ENCODE assay signal across 11 cellular contexts in the genomic region with DNA sequence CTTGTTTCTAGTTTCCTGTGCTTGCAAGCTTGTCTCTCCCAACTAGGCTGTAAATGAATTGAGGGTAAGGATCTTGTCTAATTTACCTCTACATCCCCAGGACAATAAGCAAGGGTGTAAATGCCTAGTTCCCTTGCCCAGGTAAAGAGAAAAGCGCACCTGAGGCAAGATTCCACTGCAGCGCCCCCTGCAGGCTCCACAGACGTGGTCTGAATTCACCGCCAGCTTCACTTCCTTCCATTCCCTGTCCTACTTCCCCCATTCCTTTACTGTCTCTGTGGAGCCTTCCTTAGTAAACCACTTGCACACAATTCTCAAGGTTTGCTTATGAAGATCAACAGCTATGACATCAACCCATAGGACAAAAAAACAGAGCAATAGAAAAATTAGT. TPM values are rescaled to one million over a fixed set of nuclear protein-coding genes. Genes with fewer than 3 reads are reported as not detected.
DNase-seq lines count a peak whose midpoint lies in the region; ATAC-seq and TF ChIP-seq lines count a peak whose summit lies in the region.
"Had no signal": no experiment of that assay in that cellular context is flagged by ENCODE, and none has a peak within 500 bp of the region (broad histone marks: within the 10 kb centered on the region; RNA-seq: fewer than 3 reads in every experiment).

No MANE protein-coding gene starts in this region.

- no peak overlapping the region for H3K27ac Mint-ChIP-seq in WTC11
- H3K27ac Mint-ChIP-seq: nephron had no signal

- no peak overlapping the region for H3K4me3 Mint-ChIP-seq in WTC11
- H3K4me3 Mint-ChIP-seq: nephron had no signal

- no peak overlapping the region for H3K27ac ChIP-seq in uterus

- CTCF ChIA-PET in BJ (lab: Yijun Ruan, JAX) (interaction anchor here (0.8 to 4.8 kb wide), 4 partner anchors 9 to 99 kb away, joined by 3 to 39 read pairs (median 4); no protein-coding TSS in a partner anchor), WTC11 (lab: Charles Lee) (interaction anchor here (0.6 to 2.5 kb wide), 17 partner anchors 9 to 460 kb away, joined by 3 to 13 read pairs (median 5); a partner anchor contains a TSS)

- H3K4me1 ChIP-seq in uterus: no peaks in the 10 kb centered on the region

- H3K9me3 ChIP-seq in uterus: no peaks in the 10 kb centered on the region

- no peaks in the 10 kb centered on the region for H3K27me3 ChIP-seq in BJ (ENCODE audit: control insufficient read depth, insufficient read depth, low read length)
- H3K27me3 ChIP-seq in uterus: no peaks in the 10 kb centered on the region

- H3K4me3 ChIP-seq in BJ (ENCODE audit: low read depth, low read length): no peak overlapping the region
- no peak overlapping the region for H3K4me3 ChIP-seq in GM12865 (ENCODE audit: low read depth, low read length)
- no peak overlapping the region for H3K4me3 ChIP-seq in uterus

- H3K4me1 Mint-ChIP-seq in WTC11: no peaks in the 10 kb centered on the region; the same call in 1 of the 2 replicates

- intact Hi-C loops in uterus (cut with DNase I; ENCODE audit: low total_unique reads): no loop called here

- TF ChIP-seq POLR2A in uterus (IDR thresholded peaks at IDR 0.05): no peak

- POLR2A ChIA-PET in BJ (lab: Charles Lee) (no interaction called here), WTC11 (lab: Charles Lee) (no interaction called here)

- no peak for DNase-seq in BJ (ENCODE audit: low read depth)
- DNase-seq in GM12865 (ENCODE audit: low read depth): peak; percentile 14
- peak; percentile 77 for DNase-seq in WTC11 (ENCODE audit: low spot score)
- DNase-seq in kidney tubule cell (ENCODE audit: low spot score): peak; percentile 2
- DNase-seq in left lobe of liver (ENCODE audit: low spot score): no peak
- DNase-seq in NCI-H1694 (lab: John Stamatoyannopoulos, UW): no peak
- DNase-seq in uterus: no peak
- DNase-seq in AG08395 (ENCODE audit: low spot score): no peak
- DNase-seq: amygdala had no signal

- H3K9me3 Mint-ChIP-seq in WTC11: peaks cover 7% of the 10 kb centered on the region
- H3K9me3 Mint-ChIP-seq: nephron had no signal

- H3K36me3 ChIP-seq in BJ (ENCODE audit: control insufficient read depth, insufficient read depth, low read length) (no peaks in the 10 kb centered on the region), uterus (no peaks in the 10 kb centered on the region)

- no peaks in the 10 kb centered on the region for H3K36me3 Mint-ChIP-seq in WTC11

- ATAC-seq in WTC11: peak; percentile 87
- no peak for ATAC-seq in left lobe of liver
- ATAC-seq: activated CD4-positive, CD25-positive, alpha-beta regulatory T cell treated with anti-CD3 and anti-CD28 coated beads, Interleukin-2, amount 50 U/mL, for 24 hours had no signal

- TF ChIP-seq CTCF in BJ (IDR thresholded peaks at IDR 0.05; ENCODE audit: insufficient read depth, low read depth, low read length) (peak; percentile 22; the same call in 1 of the 2 replicates), GM12865 (IDR thresholded peaks at IDR 0.05; ENCODE audit: insufficient read depth, low read depth, low read length, missing control alignments) (peak; percentile 48), WTC11 (IDR thresholded peaks at IDR 0.05) (peak; percentile 86), uterus (IDR thresholded peaks at IDR 0.05) (no peak)

- H3K27me3 Mint-ChIP-seq in WTC11 (ENCODE audit: low read depth): no peaks in the 10 kb centered on the region; the same call in 1 of the 2 replicates

TF ChIP-seq in WTC11, 78 proteins besides CTCF, POLR2A, EP300 and RAD21 (continues in another document):
- TF ChIP-seq, protein P1, sequence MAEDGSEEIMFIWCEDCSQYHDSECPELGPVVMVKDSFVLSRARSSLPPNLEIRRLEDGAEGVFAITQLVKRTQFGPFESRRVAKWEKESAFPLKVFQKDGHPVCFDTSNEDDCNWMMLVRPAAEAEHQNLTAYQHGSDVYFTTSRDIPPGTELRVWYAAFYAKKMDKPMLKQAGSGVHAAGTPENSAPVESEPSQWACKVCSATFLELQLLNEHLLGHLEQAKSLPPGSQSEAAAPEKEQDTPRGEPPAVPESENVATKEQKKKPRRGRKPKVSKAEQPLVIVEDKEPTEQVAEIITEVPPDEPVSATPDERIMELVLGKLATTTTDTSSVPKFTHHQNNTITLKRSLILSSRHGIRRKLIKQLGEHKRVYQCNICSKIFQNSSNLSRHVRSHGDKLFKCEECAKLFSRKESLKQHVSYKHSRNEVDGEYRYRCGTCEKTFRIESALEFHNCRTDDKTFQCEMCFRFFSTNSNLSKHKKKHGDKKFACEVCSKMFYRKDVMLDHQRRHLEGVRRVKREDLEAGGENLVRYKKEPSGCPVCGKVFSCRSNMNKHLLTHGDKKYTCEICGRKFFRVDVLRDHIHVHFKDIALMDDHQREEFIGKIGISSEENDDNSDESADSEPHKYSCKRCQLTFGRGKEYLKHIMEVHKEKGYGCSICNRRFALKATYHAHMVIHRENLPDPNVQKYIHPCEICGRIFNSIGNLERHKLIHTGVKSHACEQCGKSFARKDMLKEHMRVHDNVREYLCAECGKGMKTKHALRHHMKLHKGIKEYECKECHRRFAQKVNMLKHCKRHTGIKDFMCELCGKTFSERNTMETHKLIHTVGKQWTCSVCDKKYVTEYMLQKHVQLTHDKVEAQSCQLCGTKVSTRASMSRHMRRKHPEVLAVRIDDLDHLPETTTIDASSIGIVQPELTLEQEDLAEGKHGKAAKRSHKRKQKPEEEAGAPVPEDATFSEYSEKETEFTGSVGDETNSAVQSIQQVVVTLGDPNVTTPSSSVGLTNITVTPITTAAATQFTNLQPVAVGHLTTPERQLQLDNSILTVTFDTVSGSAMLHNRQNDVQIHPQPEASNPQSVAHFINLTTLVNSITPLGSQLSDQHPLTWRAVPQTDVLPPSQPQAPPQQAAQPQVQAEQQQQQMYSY (CRISPR knock-in tag; IDR thresholded peaks at IDR 0.05): no peak
- TF ChIP-seq ESRRA (CRISPR knock-in tag; IDR thresholded peaks at IDR 0.05; ENCODE audit: borderline replicate concordance): no peak
- TF ChIP-seq, protein P2, sequence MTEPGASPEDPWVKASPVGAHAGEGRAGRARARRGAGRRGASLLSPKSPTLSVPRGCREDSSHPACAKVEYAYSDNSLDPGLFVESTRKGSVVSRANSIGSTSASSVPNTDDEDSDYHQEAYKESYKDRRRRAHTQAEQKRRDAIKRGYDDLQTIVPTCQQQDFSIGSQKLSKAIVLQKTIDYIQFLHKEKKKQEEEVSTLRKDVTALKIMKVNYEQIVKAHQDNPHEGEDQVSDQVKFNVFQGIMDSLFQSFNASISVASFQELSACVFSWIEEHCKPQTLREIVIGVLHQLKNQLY (CRISPR knock-in tag; IDR thresholded peaks at IDR 0.05): no peak
- TF ChIP-seq HMGA2 (CRISPR knock-in tag; IDR thresholded peaks at IDR 0.05): no peak
- TF ChIP-seq JAZF1 (CRISPR knock-in tag; IDR thresholded peaks at IDR 0.05): no peak
- TF ChIP-seq JUN (CRISPR knock-in tag; IDR thresholded peaks at IDR 0.05): no peak
- TF ChIP-seq, protein P3, sequence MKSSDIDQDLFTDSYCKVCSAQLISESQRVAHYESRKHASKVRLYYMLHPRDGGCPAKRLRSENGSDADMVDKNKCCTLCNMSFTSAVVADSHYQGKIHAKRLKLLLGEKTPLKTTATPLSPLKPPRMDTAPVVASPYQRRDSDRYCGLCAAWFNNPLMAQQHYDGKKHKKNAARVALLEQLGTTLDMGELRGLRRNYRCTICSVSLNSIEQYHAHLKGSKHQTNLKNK (CRISPR knock-in tag; IDR thresholded peaks at IDR 0.05): no peak
- TF ChIP-seq MYBL2 (CRISPR knock-in tag; IDR thresholded peaks at IDR 0.05): no peak
- TF ChIP-seq ZNF232 (CRISPR knock-in tag; IDR thresholded peaks at IDR 0.05): no peak
- TF ChIP-seq NFYB (CRISPR knock-in tag; conservative IDR thresholded peaks at IDR 0.05; ENCODE audit: low read depth): no peak
- no peak for TF ChIP-seq GRHL2 (CRISPR knock-in tag; IDR thresholded peaks at IDR 0.05; ENCODE audit: insufficient replicate concordance, severe bottlenecking)
- no peak for TF ChIP-seq MXD4 (CRISPR knock-in tag; IDR thresholded peaks at IDR 0.05; ENCODE audit: borderline replicate concordance)
- no peak for TF ChIP-seq GTF2I (CRISPR knock-in tag; conservative IDR thresholded peaks at IDR 0.05)
- TF ChIP-seq, protein P4, sequence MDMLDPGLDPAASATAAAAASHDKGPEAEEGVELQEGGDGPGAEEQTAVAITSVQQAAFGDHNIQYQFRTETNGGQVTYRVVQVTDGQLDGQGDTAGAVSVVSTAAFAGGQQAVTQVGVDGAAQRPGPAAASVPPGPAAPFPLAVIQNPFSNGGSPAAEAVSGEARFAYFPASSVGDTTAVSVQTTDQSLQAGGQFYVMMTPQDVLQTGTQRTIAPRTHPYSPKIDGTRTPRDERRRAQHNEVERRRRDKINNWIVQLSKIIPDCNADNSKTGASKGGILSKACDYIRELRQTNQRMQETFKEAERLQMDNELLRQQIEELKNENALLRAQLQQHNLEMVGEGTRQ (CRISPR knock-in tag; IDR thresholded peaks at IDR 0.05): no peak
- no peak for TF ChIP-seq SMAD4 (CRISPR knock-in tag; IDR thresholded peaks at IDR 0.05)
- TF ChIP-seq, protein P5, sequence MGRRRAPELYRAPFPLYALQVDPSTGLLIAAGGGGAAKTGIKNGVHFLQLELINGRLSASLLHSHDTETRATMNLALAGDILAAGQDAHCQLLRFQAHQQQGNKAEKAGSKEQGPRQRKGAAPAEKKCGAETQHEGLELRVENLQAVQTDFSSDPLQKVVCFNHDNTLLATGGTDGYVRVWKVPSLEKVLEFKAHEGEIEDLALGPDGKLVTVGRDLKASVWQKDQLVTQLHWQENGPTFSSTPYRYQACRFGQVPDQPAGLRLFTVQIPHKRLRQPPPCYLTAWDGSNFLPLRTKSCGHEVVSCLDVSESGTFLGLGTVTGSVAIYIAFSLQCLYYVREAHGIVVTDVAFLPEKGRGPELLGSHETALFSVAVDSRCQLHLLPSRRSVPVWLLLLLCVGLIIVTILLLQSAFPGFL (CRISPR knock-in tag; IDR thresholded peaks at IDR 0.05; ENCODE audit: borderline replicate concordance): no peak

RNA-seq across cellular contexts. Expression of a gene that starts 42.3 kb away (rescaled TPM):
- 0.70 and 1.1 TPM in 2 replicates for polyA plus RNA-seq in BJ (2011; rRNA removed)
- 0.41 and 0.62 TPM in 2 replicates for polyA minus RNA-seq in BJ (2011; rRNA and poly(A)+ RNA removed)
- total RNA-seq in WTC11 (2021) (7.1 to 10.3 TPM (median 10.3 TPM) in 3 replicates), left lobe of liver (5.0 TPM), uterus (1 to 10 TPM in 2 of 4 donors, under 1 TPM in 2; 0.26 to 5.1 (median 1.3) TPM)

Comparison
In these comparisons a context has a peak if more than half of its experiments do, and no peak if none do; other contexts are left out.
1. DNase-seq: peak in GM12865 (single experiment), WTC11 (single experiment) and kidney tubule cell (single experiment); none in BJ (single experiment), left lobe of liver (single experiment), NCI-H1694 (single experiment), uterus (0 of 2) and AG08395 (single experiment).
2. CTCF ChIP-seq: peak in BJ (single experiment), GM12865 (single experiment) and WTC11 (single experiment); none in uterus (0 of 4).